Comparison of ENCODE assay signal across 8 cellular contexts in genomic region chr4:177047070-177047850, GRCh38.
DNase-seq lines count a peak whose midpoint lies in the region; ATAC-seq, FAIRE-seq and TF ChIP-seq lines count a peak whose summit lies in the region.

No MANE protein-coding gene starts in this region.

- H3K27me3 ChIP-seq in BJ (ENCODE audit: control insufficient read depth, insufficient read depth, low read length): no peaks in the 10 kb centered on the region
- no peaks in the 10 kb centered on the region for H3K27me3 ChIP-seq in H1 (replicated peaks in 1 of 4; ENCODE audit: control insufficient read depth in 3 of 4, extremely low read depth in 1 of 4, insufficient read depth in 3 of 4, low read length in 3 of 4)

- H4K8ac ChIP-seq in H1 (ENCODE audit: extremely low read depth, insufficient read depth, low read length): no peak overlapping the region

- peaks cover 7% of the 10 kb centered on the region for H3K27me3 Mint-ChIP-seq in activated CD4-positive, alpha-beta T cell treated with anti-CD3 and anti-CD28 coated beads, Interleukin-2, amount 10 ng/mL, durations not matched to agents 7 days and 5 days
- peaks cover 36% of the 10 kb centered on the region for H3K27me3 Mint-ChIP-seq in stimulated activated naive CD8-positive, alpha-beta T cell treated with anti-CD3 and anti-CD28 coated beads, Interleukin-15, amount 100 ng/mL, for 72 hours

- H4K5ac ChIP-seq in H1 (ENCODE audit: insufficient read length, low read depth, low read length): no peak overlapping the region

- no peaks in the 10 kb centered on the region for H3K9me3 ChIP-seq in H1 (ENCODE audit: insufficient read depth in 2 of 2, low read depth in 1 of 2, low read length in 1 of 2)

- H2BK20ac ChIP-seq in H1 (ENCODE audit: low read length): no peak overlapping the region

- no peak overlapping the region for H3K4me2 ChIP-seq in H1 (ENCODE audit: insufficient read depth in 1 of 2, low read depth in 2 of 2, low read length in 2 of 2)

- no peaks in the 10 kb centered on the region for H3K4me1 Mint-ChIP-seq in activated CD4-positive, alpha-beta T cell treated with anti-CD3 and anti-CD28 coated beads, Interleukin-2, amount 10 ng/mL, durations not matched to agents 7 days and 5 days
- no peaks in the 10 kb centered on the region for H3K4me1 Mint-ChIP-seq in stimulated activated naive CD8-positive, alpha-beta T cell treated with anti-CD3 and anti-CD28 coated beads, Interleukin-15, amount 100 ng/mL, for 72 hours

- no peak overlapping the region for H3K23ac ChIP-seq in H1 (ENCODE audit: insufficient read length)

- POLR2A ChIA-PET in BJ (lab: Charles Lee) (no interaction called here), H1 (lab: Charles Lee; ENCODE audit: partially characterized antibody) (no interaction called here)
- POLR2A ChIA-PET in activated CD4-positive, alpha-beta T cell treated with anti-CD3 and anti-CD28 coated beads, Interleukin-2, amount 10 ng/mL, durations not matched to agents 7 days and 5 days (lab: Charles Lee): interaction anchor here (0.6 kb wide), 1 partner anchor 13 kb away, joined by 3 read pairs; no protein-coding TSS in a partner anchor

- H4K20me1 ChIP-seq in H1 (replicated peaks in 1 of 2; ENCODE audit: control insufficient read depth in 1 of 2, insufficient read depth in 2 of 2, low read length in 2 of 2): no peaks in the 10 kb centered on the region

- DNase-seq in BJ (ENCODE audit: low read depth): no peak
- peak; percentile 1 for DNase-seq in NCI-H2029 treated with DMSO at 0.1 percent for 48 hours (lab: John Stamatoyannopoulos, UW)
- DNase-seq in activated CD4-positive, alpha-beta T cell treated with anti-CD3 and anti-CD28 coated beads, Interleukin-2, amount 10 ng/mL, durations not matched to agents 7 days and 5 days: peak; percentile 70
- peak in 1 of 2 experiments; percentile 72 for DNase-seq in H1 (ENCODE audit: low read depth in 1 of 2, low spot score in 2 of 2)
- peak; percentile 86 for DNase-seq in myocyte (ENCODE audit: low read depth)
- DNase-seq in stimulated activated naive CD8-positive, alpha-beta T cell treated with anti-CD3 and anti-CD28 coated beads, Interleukin-15, amount 100 ng/mL, for 72 hours: peak; percentile 40 to 48

- H3K23me2 ChIP-seq in H1 (ENCODE audit: low read depth, low read length): no peaks in the 10 kb centered on the region

- H3K4me3 Mint-ChIP-seq in activated CD4-positive, alpha-beta T cell treated with anti-CD3 and anti-CD28 coated beads, Interleukin-2, amount 10 ng/mL, durations not matched to agents 7 days and 5 days: no peak overlapping the region
- H3K4me3 Mint-ChIP-seq in stimulated activated naive CD8-positive, alpha-beta T cell treated with anti-CD3 and anti-CD28 coated beads, Interleukin-15, amount 100 ng/mL, for 72 hours: no peak overlapping the region

- no peaks in the 10 kb centered on the region for H3K79me1 ChIP-seq in H1 (ENCODE audit: low read depth, low read length)

- no peak for TF ChIP-seq POLR2A in H1 (IDR thresholded peaks at IDR 0.05; ENCODE audit: control extremely low read depth in 1 of 2, low read depth in 2 of 2, low read length in 2 of 2)

- 65% methylated on average over 11 of the region's 11 CpGs; no CpG with 5 or more reads in 1 of the 2 experiments for WGBS in H1 (ENCODE audit: extremely low coverage in 1 of 2, insufficient coverage in 1 of 2, insufficient read length in 1 of 2, insufficient replicate concordance in 2 of 2, low coverage in 1 of 2, low lambda C conversion rate in 2 of 2, missing lambda C conversion rate in 1 of 2), 2 experiments

- no peak overlapping the region for H3K27ac ChIP-seq in H1 (ENCODE audit: low read depth, low read length)

- TF ChIP-seq EP300 in H1 (IDR thresholded peaks at IDR 0.05; ENCODE audit: borderline replicate concordance in 1 of 2, low read depth in 2 of 2, low read length in 2 of 2): no peak

- no peak overlapping the region for H2BK120ac ChIP-seq in H1 (replicated peaks; ENCODE audit: low read depth, low read length)

- H3K4me3 ChIP-seq in BJ (ENCODE audit: low read depth, low read length): no peak overlapping the region
- no peak overlapping the region for H3K4me3 ChIP-seq in H1 (ENCODE audit: extremely low read depth in 1 of 4, insufficient read depth in 2 of 4, low read depth in 3 of 4, low read length in 4 of 4)

- H2BK15ac ChIP-seq in H1 (ENCODE audit: low read length): no peak overlapping the region

- H3K9ac ChIP-seq in H1 (replicated peaks in 1 of 4; ENCODE audit: extremely low read depth in 1 of 4, low read depth in 3 of 4, low read length in 3 of 4): no peak overlapping the region

- H4K91ac ChIP-seq in H1 (replicated peaks; ENCODE audit: insufficient read length, low read length): no peak overlapping the region

- ATAC-seq in GM18861 (IDR thresholded peaks at IDR 0.05; ENCODE audit: unreplicated experiment): peak; percentile 83
- ATAC-seq in HG03039 (IDR thresholded peaks at IDR 0.05; ENCODE audit: unreplicated experiment): peak; percentile 86
- ATAC-seq in stimulated activated naive CD8-positive, alpha-beta T cell treated with anti-CD3 and anti-CD28 coated beads, Interleukin-15, amount 100 ng/mL, for 72 hours: peak; percentile 81

- no peaks in the 10 kb centered on the region for H3K4me1 ChIP-seq in H1 (replicated peaks in 1 of 4; ENCODE audit: control insufficient read depth in 3 of 4, insufficient read depth in 4 of 4, low read length in 3 of 4)

- H3K4ac ChIP-seq in H1 (replicated peaks; ENCODE audit: insufficient read length, low read depth, low read length): no peak overlapping the region

- H3K56ac ChIP-seq in H1 (replicated peaks; ENCODE audit: insufficient read length, low read depth, low read length): no peak overlapping the region

- H3K36me3 Mint-ChIP-seq in activated CD4-positive, alpha-beta T cell treated with anti-CD3 and anti-CD28 coated beads, Interleukin-2, amount 10 ng/mL, durations not matched to agents 7 days and 5 days (ENCODE audit: low read depth): no peaks in the 10 kb centered on the region

- no peak overlapping the region for H2AK5ac ChIP-seq in H1 (ENCODE audit: low read depth, low read length)

- peak overlapping the region; percentile 94; the same call in 1 of the 2 replicates for H2AFZ ChIP-seq in H1 (ENCODE audit: low read length)

- H3K14ac ChIP-seq in H1 (ENCODE audit: insufficient read length): no peak overlapping the region

- TF ChIP-seq RAD21 in H1 (IDR thresholded peaks at IDR 0.05 in 1 of 2, conservative IDR thresholded peaks at IDR 0.05 in 1 of 2; ENCODE audit: low read depth in 2 of 2, low read length in 2 of 2): peak; percentile 71 to 78

- no peaks in the 10 kb centered on the region for H3K9me3 Mint-ChIP-seq in activated CD4-positive, alpha-beta T cell treated with anti-CD3 and anti-CD28 coated beads, Interleukin-2, amount 10 ng/mL, durations not matched to agents 7 days and 5 days
- no peaks in the 10 kb centered on the region for H3K9me3 Mint-ChIP-seq in stimulated activated naive CD8-positive, alpha-beta T cell treated with anti-CD3 and anti-CD28 coated beads, Interleukin-15, amount 100 ng/mL, for 72 hours

- no peak overlapping the region for H3K27ac Mint-ChIP-seq in activated CD4-positive, alpha-beta T cell treated with anti-CD3 and anti-CD28 coated beads, Interleukin-2, amount 10 ng/mL, durations not matched to agents 7 days and 5 days
- H3K27ac Mint-ChIP-seq in stimulated activated naive CD8-positive, alpha-beta T cell treated with anti-CD3 and anti-CD28 coated beads, Interleukin-15, amount 100 ng/mL, for 72 hours: no peak overlapping the region

- CTCF ChIA-PET in BJ (lab: Yijun Ruan, JAX): interaction anchor here (0.5 to 2.2 kb wide), 55 partner anchors 9 to 672 kb away, joined by 3 to 28 read pairs (median 4); partner anchors contain the start of gene VEGFC
- CTCF ChIA-PET in activated CD4-positive, alpha-beta T cell treated with anti-CD3 and anti-CD28 coated beads, Interleukin-2, amount 10 ng/mL, durations not matched to agents 7 days and 5 days (lab: Charles Lee): interaction anchor here (0.6 to 1.6 kb wide), 7 partner anchors 9 to 670 kb away, joined by 3 to 6 read pairs (median 4); no protein-coding TSS in a partner anchor
- CTCF ChIA-PET in H1 (lab: Charles Lee; ENCODE audit: partially characterized antibody): interaction anchor here (0.6 to 2.7 kb wide), 80 partner anchors 8 to 1942 kb away, joined by 3 to 28 read pairs (median 4); no protein-coding TSS in a partner anchor

- no peak overlapping the region for H2BK12ac ChIP-seq in H1 (ENCODE audit: low read depth, low read length)

- FAIRE-seq in H1 (lab: Jason Lieb, UNC): peak; percentile 69

- peak; percentile 84 for TF ChIP-seq CTCF in BJ (IDR thresholded peaks at IDR 0.05; ENCODE audit: insufficient read depth, low read depth, low read length)
- TF ChIP-seq CTCF in H1 (IDR thresholded peaks at IDR 0.05; ENCODE audit: control extremely low read depth in 1 of 3, insufficient read depth in 1 of 3, low read depth in 1 of 3, low read length in 3 of 3): peak; percentile 56 to 71 (median 65)

- H3K79me2 ChIP-seq in H1 (ENCODE audit: control insufficient read depth in 1 of 2, insufficient read depth in 2 of 2, low read length in 2 of 2): no peaks in the 10 kb centered on the region

- H3K18ac ChIP-seq in H1 (ENCODE audit: extremely low read depth, low read length): no peak overlapping the region

- no peak overlapping the region for H2BK5ac ChIP-seq in H1 (ENCODE audit: low read depth, low read length)

- H3K36me3 ChIP-seq in BJ (ENCODE audit: control insufficient read depth, insufficient read depth, low read length) (no peaks in the 10 kb centered on the region), H1 (ENCODE audit: control insufficient read depth in 2 of 4, insufficient read depth in 4 of 4, low read length in 3 of 4) (no peaks in the 10 kb centered on the region)

TF ChIP-seq in H1, 55 proteins besides CTCF, POLR2A, EP300 and RAD21 (continues in another document):
- TF ChIP-seq RXRA (IDR thresholded peaks at IDR 0.05; ENCODE audit: insufficient read depth, low read depth, low read length): no peak
- TF ChIP-seq KDM5A (IDR thresholded peaks at IDR 0.05; ENCODE audit: low read length): no peak
- TF ChIP-seq GABPA (IDR thresholded peaks at IDR 0.05; ENCODE audit: borderline replicate concordance, insufficient read depth, low read length): no peak
- no peak for TF ChIP-seq CREB1 (IDR thresholded peaks at IDR 0.05)
- no peak for TF ChIP-seq CTBP2 (IDR thresholded peaks at IDR 0.05; ENCODE audit: borderline replicate concordance, insufficient read depth, insufficient read length, low read length)
- TF ChIP-seq EZH2 (IDR thresholded peaks at IDR 0.05; ENCODE audit: low read depth, low read length, severe bottlenecking): no peak
- no peak for TF ChIP-seq BRCA1 (IDR thresholded peaks at IDR 0.05; ENCODE audit: low read depth, low read length)
- no peak for TF ChIP-seq HDAC2 (IDR thresholded peaks at IDR 0.05; ENCODE audit: borderline replicate concordance in 1 of 2, low read depth in 2 of 2, low read length in 2 of 2)
- no peak for TF ChIP-seq RBBP5 (IDR thresholded peaks at IDR 0.05; ENCODE audit: borderline replicate concordance, low read depth, low read length)
- no peak for TF ChIP-seq BCL11A (IDR thresholded peaks at IDR 0.05; ENCODE audit: low read depth in 2 of 2, low read length in 2 of 2)
- TF ChIP-seq CBX8 (IDR thresholded peaks at IDR 0.05; ENCODE audit: borderline replicate concordance, low read depth, low read length): no peak
- TF ChIP-seq KDM4A (IDR thresholded peaks at IDR 0.05; ENCODE audit: low read depth, low read length, severe bottlenecking): no peak
